Comparison of ENCODE assay signal across 1 cellular context in genomic region chr17:7177210-7177953, GRCh38.
A peak's percentile ranks its signal among the peaks of the same experiment; 100 is the strongest.
TF ChIP-seq lines count a peak whose summit lies in the region.

No MANE protein-coding gene starts in this region.

TF ChIP-seq in HepG2, 621 proteins besides CTCF, POLR2A, EP300 and RAD21 (continued from another document and continues in another):
- TF ChIP-seq BCLAF1 (IDR thresholded peaks at IDR 0.05): no peak
- TF ChIP-seq SRSF1 (optimal IDR thresholded peaks at IDR 0.05; ENCODE audit: low read depth, low read length): peak; percentile 22
- TF ChIP-seq CREB1 (IDR thresholded peaks at IDR 0.05): peak; percentile 40; the same call in 1 of the 2 replicates
- no peak for TF ChIP-seq CREB1 (CRISPR knock-in tag; IDR thresholded peaks at IDR 0.05)
- no peak for TF ChIP-seq ZNF879 (CRISPR knock-in tag; IDR thresholded peaks at IDR 0.05)
- no peak for TF ChIP-seq PRDM4 (CRISPR knock-in tag; IDR thresholded peaks at IDR 0.05; ENCODE audit: borderline replicate concordance)
- no peak for TF ChIP-seq ZNF530 (CRISPR knock-in tag; IDR thresholded peaks at IDR 0.05; ENCODE audit: low read depth)
- TF ChIP-seq ZSCAN30 (CRISPR knock-in tag; IDR thresholded peaks at IDR 0.05): 0 out of 2 replicates have a peak, but pooled peaks have one; percentile 40
- peak; percentile 22; the same call in 1 of the 2 replicates for TF ChIP-seq SP4 (CRISPR knock-in tag; IDR thresholded peaks at IDR 0.05)
- TF ChIP-seq ATAD3A (CRISPR knock-in tag; IDR thresholded peaks at IDR 0.05): no peak
- no peak for TF ChIP-seq BRD4 (CRISPR knock-in tag; IDR thresholded peaks at IDR 0.05)
- TF ChIP-seq ZNF143 (CRISPR knock-in tag; IDR thresholded peaks at IDR 0.05): no peak
- TF ChIP-seq ATF3 (CRISPR knock-in tag; IDR thresholded peaks at IDR 0.05): no peak
- peak; percentile 8; the same call in 1 of the 2 replicates for TF ChIP-seq MAX (IDR thresholded peaks at IDR 0.05)
- no peak for TF ChIP-seq ZNF768 (CRISPR knock-in tag; IDR thresholded peaks at IDR 0.05)
- no peak for TF ChIP-seq RBAK (CRISPR knock-in tag; IDR thresholded peaks at IDR 0.05)
- no peak for TF ChIP-seq ZNF547 (CRISPR knock-in tag; IDR thresholded peaks at IDR 0.05)
- TF ChIP-seq ZBTB7B (CRISPR knock-in tag; IDR thresholded peaks at IDR 0.05): no peak; the same call in none of the 2 replicates
- no peak for TF ChIP-seq RFX5 (IDR thresholded peaks at IDR 0.05; ENCODE audit: low read depth, low read length)
- TF ChIP-seq TRIM22 (IDR thresholded peaks at IDR 0.05): no peak
- no peak for TF ChIP-seq STAT6 (CRISPR knock-in tag; IDR thresholded peaks at IDR 0.05; ENCODE audit: borderline replicate concordance)
- TF ChIP-seq SRSF4 (IDR thresholded peaks at IDR 0.05; ENCODE audit: low read depth, low read length, poor library complexity, severe bottlenecking): no peak
- TF ChIP-seq DMAP1 (CRISPR knock-in tag; IDR thresholded peaks at IDR 0.05): no peak
- no peak for TF ChIP-seq CENPT (CRISPR knock-in tag; IDR thresholded peaks at IDR 0.05; ENCODE audit: low read depth)
- TF ChIP-seq ZNF407 (CRISPR knock-in tag; IDR thresholded peaks at IDR 0.05; ENCODE audit: not compliant biosample characterization): no peak
- no peak for TF ChIP-seq NFAT5 (CRISPR knock-in tag; IDR thresholded peaks at IDR 0.05)
- no peak for TF ChIP-seq ZNF274 (CRISPR knock-in tag; IDR thresholded peaks at IDR 0.05)
- no peak for TF ChIP-seq ZC3H13 (CRISPR knock-in tag; IDR thresholded peaks at IDR 0.05)
- TF ChIP-seq TAF1 (CRISPR knock-in tag; IDR thresholded peaks at IDR 0.05): no peak; the same call in 1 of the 2 replicates
- no peak for TF ChIP-seq ZNF749 (CRISPR knock-in tag; IDR thresholded peaks at IDR 0.05; ENCODE audit: borderline replicate concordance)
- no peak for TF ChIP-seq MIXL1 (CRISPR knock-in tag; IDR thresholded peaks at IDR 0.05)
- no peak for TF ChIP-seq MTF1 (CRISPR knock-in tag; IDR thresholded peaks at IDR 0.05)
- no peak; the same call in 1 of the 2 replicates for TF ChIP-seq MAZ (IDR thresholded peaks at IDR 0.05; ENCODE audit: borderline replicate concordance, low read depth, low read length)
- TF ChIP-seq MAZ (CRISPR knock-in tag; IDR thresholded peaks at IDR 0.05; ENCODE audit: low read depth): peak; percentile 60; the same call in 1 of the 2 replicates
